ENCODE assay signal across 21 cellular contexts in genomic region chr10:72689660-72690059, GRCh38. TPM values are rescaled to one million over a fixed set of nuclear protein-coding genes. Genes with fewer than 3 reads are reported as not detected.
DNase-seq lines count a peak whose midpoint lies in the region; ATAC-seq, FAIRE-seq and TF ChIP-seq lines count a peak whose summit lies in the region.
"Had no signal": no experiment of that assay in that cellular context is flagged by ENCODE, and none has a peak within 500 bp of the region (broad histone marks: within the 10 kb centered on the region; RNA-seq: fewer than 3 reads in every experiment).

No MANE protein-coding gene starts in this region.

- H3K36me3 Mint-ChIP-seq in activated T-cell treated with anti-CD3 and anti-CD28 coated beads, Interleukin-2, amount 50 U/mL, for 4 hours (ENCODE audit: insufficient read depth) = no peaks in the 10 kb centered on the region
- peaks cover 2% of the 10 kb centered on the region for H3K36me3 Mint-ChIP-seq in CD8-positive, alpha-beta T cell

- peaks cover 33% of the 10 kb centered on the region for H3K4me1 ChIP-seq in ACC112 (ENCODE audit: control insufficient read depth, insufficient read depth, low read length, unreplicated experiment)
- H3K4me1 ChIP-seq in PC-3 (ENCODE audit: insufficient read depth, low read length) = peaks cover 42% of the 10 kb centered on the region
- H3K4me1 ChIP-seq in K562 (replicated peaks in 1 of 2; ENCODE audit: control insufficient read depth in 2 of 2, insufficient read depth in 2 of 2, low read length in 2 of 2) = peaks cover 28 to 41% of the 10 kb centered on the region in 2 experiments
- H3K4me1 ChIP-seq in psoas muscle = peaks cover 54% of the 10 kb centered on the region
- peaks cover 7% of the 10 kb centered on the region for H3K4me1 ChIP-seq in mesenchymal stem cell (ENCODE audit: control insufficient read depth, insufficient read depth, low read depth, low read length)
- H3K4me1 ChIP-seq in CD8-positive, alpha-beta T cell (ENCODE audit: insufficient read depth, low read length) = peaks cover 18% of the 10 kb centered on the region

- H3K4me2 ChIP-seq in PC-3 (ENCODE audit: low read length) = peak overlapping the region; percentile 26
- H3K4me2 ChIP-seq in K562 (ENCODE audit: insufficient read depth, low read length) = no peak overlapping the region; the same call in 1 of the 2 replicates
- no peak overlapping the region for H3K4me2 ChIP-seq in mesenchymal stem cell (ENCODE audit: low read length, poor library complexity, severe bottlenecking)

- H3K4ac ChIP-seq in mesenchymal stem cell (ENCODE audit: low read depth in 1 of 2, low read length in 2 of 2) = no peak overlapping the region

- H2AK5ac ChIP-seq in mesenchymal stem cell (ENCODE audit: low read length, severe bottlenecking) = no peak overlapping the region

- no peak for FAIRE-seq in K562 (lab: Jason Lieb, UNC)
- FAIRE-seq: GM12892, H1, HepG2, HTR-8/SVneo had no signal

- no peak overlapping the region for H3K9ac ChIP-seq in PC-3 (ENCODE audit: low read length)
- no peak overlapping the region for H3K9ac ChIP-seq in K562 (ENCODE audit: insufficient read depth in 1 of 2, low read depth in 2 of 2, low read length in 2 of 2)
- no peak overlapping the region for H3K9ac ChIP-seq in mesenchymal stem cell (ENCODE audit: low read length)

- H3K27me3 Mint-ChIP-seq in activated T-cell treated with anti-CD3 and anti-CD28 coated beads, Interleukin-2, amount 50 U/mL, for 4 hours (ENCODE audit: low read depth) = no peaks in the 10 kb centered on the region
- H3K27me3 Mint-ChIP-seq in CD8-positive, alpha-beta T cell (ENCODE audit: low read depth) = peaks cover 12% of the 10 kb centered on the region
- H3K27me3 Mint-ChIP-seq: B cell; CD4-positive, alpha-beta T cell had no signal

- H3K4me3 ChIP-seq in ACC112 (ENCODE audit: low read depth, low read length) (no peak overlapping the region), PC-3 (ENCODE audit: low read length) (no peak overlapping the region), K562 (no peak overlapping the region), psoas muscle (no peak overlapping the region), mesenchymal stem cell (ENCODE audit: insufficient read depth in 1 of 2, low read depth in 1 of 2, low read length in 2 of 2) (no peak overlapping the region)
- H3K4me3 ChIP-seq in CD8-positive, alpha-beta T cell (ENCODE audit: low read depth, low read length) = no peak overlapping the region
- H3K4me3 ChIP-seq: HAP-1 had no signal

- H3K27me3 ChIP-seq in ACC112 (ENCODE audit: insufficient read depth, low read length) = no peaks in the 10 kb centered on the region
- no peaks in the 10 kb centered on the region for H3K27me3 ChIP-seq in PC-3 (ENCODE audit: low read length)
- H3K27me3 ChIP-seq in K562 (ENCODE audit: control insufficient read depth in 2 of 2, insufficient read depth in 2 of 2, low read length in 2 of 2) = no peaks in the 10 kb centered on the region
- no peaks in the 10 kb centered on the region for H3K27me3 ChIP-seq in psoas muscle (ENCODE audit: insufficient read depth in 3 of 3, low read length in 2 of 3)
- H3K27me3 ChIP-seq in mesenchymal stem cell (ENCODE audit: control insufficient read depth in 1 of 2, insufficient read depth in 1 of 2, low read length in 2 of 2) = no peaks in the 10 kb centered on the region
- no peaks in the 10 kb centered on the region for H3K27me3 ChIP-seq in CD8-positive, alpha-beta T cell (ENCODE audit: insufficient read depth, low read length)

- no peak overlapping the region for H3K27ac Mint-ChIP-seq in CD8-positive, alpha-beta T cell
- H3K27ac Mint-ChIP-seq: B cell; CD4-positive, alpha-beta T cell had no signal

- no peaks in the 10 kb centered on the region for H3K79me1 ChIP-seq in mesenchymal stem cell (replicated peaks; ENCODE audit: low read length, poor library complexity, severe bottlenecking)

- H3K23ac ChIP-seq in mesenchymal stem cell (ENCODE audit: low read length in 2 of 2) = no peak overlapping the region

- H3K27ac ChIP-seq in ACC112 (ENCODE audit: low read depth, low read length) (no peak overlapping the region), PC-3 (ENCODE audit: low read length) (peak overlapping the region; percentile 63), K562 (ENCODE audit: extremely low read depth, low read depth, low read length) (peak overlapping the region; percentile 9; the same call in 1 of the 3 replicates), psoas muscle (peak overlapping the region; percentile 93), mesenchymal stem cell (ENCODE audit: low read length, poor library complexity, severe bottlenecking) (no peak overlapping the region)
- H3K27ac ChIP-seq in CD8-positive, alpha-beta T cell (ENCODE audit: low read depth, low read length) = no peak overlapping the region

- H3K9me3 ChIP-seq in PC-3 (ENCODE audit: low read length) = no peaks in the 10 kb centered on the region
- H3K9me3 ChIP-seq in K562 (replicated peaks; ENCODE audit: control insufficient read depth, insufficient read depth, low read depth, low read length) = no peaks in the 10 kb centered on the region
- no peaks in the 10 kb centered on the region for H3K9me3 ChIP-seq in psoas muscle
- no peaks in the 10 kb centered on the region for H3K9me3 ChIP-seq in mesenchymal stem cell (ENCODE audit: control insufficient read depth, low read length)
- H3K9me3 ChIP-seq in CD8-positive, alpha-beta T cell (ENCODE audit: low read length) = no peaks in the 10 kb centered on the region
- H3K9me3 ChIP-seq: HAP-1 had no signal

- no peak overlapping the region for H4K8ac ChIP-seq in mesenchymal stem cell (ENCODE audit: low read length)

- WGBS in K562 (ENCODE audit: insufficient coverage, low coverage, missing lambda C conversion rate) = 0% methylated on average over 1 of the region's 1 CpG
- 73 to 86% (median 80%) methylated on average over 1 of the region's 1 CpG for WGBS in psoas muscle, 3 donors
- 100% methylated on average over 1 of the region's 1 CpG for WGBS in mesenchymal stem cell

- ATAC-seq in PC-3 (no peak), K562 (no peak), psoas muscle (no peak)
- no peak for ATAC-seq in activated T-cell treated with anti-CD3 and anti-CD28 coated beads, Interleukin-2, amount 50 U/mL, for 4 hours
- no peak for ATAC-seq in CD8-positive, alpha-beta T cell
- ATAC-seq: HepG2 had no signal

- POLR2A ChIA-PET in PC-3 (lab: Charles Lee; ENCODE audit: unreplicated experiment) (interaction anchor here (0.7 kb wide), 1 partner anchor 443 kb away, joined by 3 read pairs; no protein-coding TSS in a partner anchor), K562 (lab: Yijun Ruan, JAX) (interaction anchor here (0.6 to 2.9 kb wide), 7 partner anchors 10 to 74 kb away, joined by 3 to 16 read pairs (median 4); no protein-coding TSS in a partner anchor)
- POLR2A ChIA-PET in CD8-positive, alpha-beta T cell (lab: Charles Lee) = no interaction called here

- TF ChIP-seq RAD21 in K562 (CRISPR knock-in tag; conservative IDR thresholded peaks at IDR 0.05 in 1 of 2, IDR thresholded peaks at IDR 0.05 in 1 of 2) = no peak

- in situ Hi-C loops in K562 (cut with MboI) = no loop called here

- H3K18ac ChIP-seq in mesenchymal stem cell (ENCODE audit: low read depth in 1 of 2, low read length in 2 of 2) = no peak overlapping the region

- DNase-seq in PC-3 (no peak), K562 (ENCODE audit: extremely low read depth in 1 of 4, low spot score in 3 of 4) (peak in 2 of 4 experiments; percentile 26 to 55), psoas muscle (no peak), mesenchymal stem cell (no peak), GOT3 (lab: John Stamatoyannopoulos, UW) (no peak)
- no peak for DNase-seq in activated T-cell treated with anti-CD3 and anti-CD28 coated beads, Interleukin-2, amount 50 U/mL, for 4 hours
- no peak for DNase-seq in CD8-positive, alpha-beta T cell
- DNase-seq: 8988T; C1 segment of cervical spinal cord; CD4-positive, alpha-beta T cell; COR-L47; DND-41; GDM1; HFFc6 had no signal

- H2BK15ac ChIP-seq in mesenchymal stem cell (ENCODE audit: low read depth, poor library complexity, severe bottlenecking) = no peak overlapping the region

- H3K9me3 Mint-ChIP-seq in activated T-cell treated with anti-CD3 and anti-CD28 coated beads, Interleukin-2, amount 50 U/mL, for 4 hours = no peaks in the 10 kb centered on the region
- H3K9me3 Mint-ChIP-seq in CD8-positive, alpha-beta T cell = no peaks in the 10 kb centered on the region
- H3K9me3 Mint-ChIP-seq: CD4-positive, alpha-beta T cell; HFFc6 had no signal

- peaks cover 23% of the 10 kb centered on the region for H3K79me2 ChIP-seq in ACC112 (ENCODE audit: control insufficient read depth, insufficient read depth, low read length, unreplicated experiment)
- H3K79me2 ChIP-seq in PC-3 (ENCODE audit: low read length) = peaks cover 23% of the 10 kb centered on the region
- H3K79me2 ChIP-seq in K562 (ENCODE audit: control insufficient read depth, insufficient read depth, low read length) = peaks cover 23% of the 10 kb centered on the region

- no peak overlapping the region for H2BK120ac ChIP-seq in mesenchymal stem cell (ENCODE audit: low read depth, low read length)

- CTCF ChIA-PET in PC-3 (lab: Charles Lee) (no interaction called here), K562 (lab: Yijun Ruan, JAX; ENCODE audit: low intra/inter-chr PET ratio) (no interaction called here)
- CTCF ChIA-PET in CD8-positive, alpha-beta T cell (lab: Charles Lee) = interaction anchor here (1.6 kb wide), 1 partner anchor 9 kb away, joined by 4 read pairs; no protein-coding TSS in a partner anchor

- BruUV-seq in PC-3 (replicated peaks; lab: Mats Ljungman, UMichigan) (no TSS peak), K562 (replicated peaks; lab: Mats Ljungman, UMichigan) (no TSS peak)

- H2BK5ac ChIP-seq in mesenchymal stem cell (ENCODE audit: low read depth, low read length, poor library complexity, severe bottlenecking) = no peak overlapping the region

- H3K36me3 ChIP-seq in ACC112 (ENCODE audit: insufficient read depth, low read length) = no peaks in the 10 kb centered on the region
- H3K36me3 ChIP-seq in PC-3 (ENCODE audit: low read depth, low read length) = no peaks in the 10 kb centered on the region
- H3K36me3 ChIP-seq in K562 (ENCODE audit: control insufficient read depth, insufficient read depth, low read length) = no peaks in the 10 kb centered on the region
- no peaks in the 10 kb centered on the region for H3K36me3 ChIP-seq in psoas muscle (ENCODE audit: insufficient read depth in 1 of 2, low read depth in 1 of 2)
- H3K36me3 ChIP-seq in mesenchymal stem cell (ENCODE audit: control insufficient read depth in 1 of 2, insufficient read depth in 2 of 2, low read depth in 1 of 2, low read length in 2 of 2) = no peaks in the 10 kb centered on the region
- H3K36me3 ChIP-seq in CD8-positive, alpha-beta T cell (ENCODE audit: insufficient read depth, low read length) = no peaks in the 10 kb centered on the region
- H3K36me3 ChIP-seq: HAP-1 had no signal

- intact Hi-C loops in PC-3 (cut with micrococcal nuclease) (loop anchor here (1.0 to 5.0 kb wide), 3 partner anchors 48 to 373 kb away; partner anchors contain the start of gene MICU1), K562 (cut with micrococcal nuclease) (loop anchor here (5.0 to 10.0 kb wide), 4 partner anchors 62 to 375 kb away; partner anchors contain the start of gene MICU1), psoas muscle (cut with DNase I) (loop anchor here (5.0 to 10.0 kb wide), 4 partner anchors 48 to 325 kb away; partner anchors contain the start of gene MICU1 (in 2 of the 2))
- intact Hi-C loops in CD8-positive, alpha-beta T cell (cut with DNase I, micrococcal nuclease) = loop anchor here (5.0 to 10.0 kb wide), 9 partner anchors 143 to 917 kb away; partner anchors contain the start of genes ANXA7 (in 1 of the 2), DNAJC9 (in 1 of the 2), ECD (in 1 of the 2) and FAM149B1 (in 1 of the 2)

- no peaks in the 10 kb centered on the region for H3K9me2 ChIP-seq in PC-3 (replicated peaks; ENCODE audit: low read length)

- no peak overlapping the region for H2BK12ac ChIP-seq in mesenchymal stem cell (ENCODE audit: low read length in 2 of 2)

- no peak overlapping the region for H4K91ac ChIP-seq in mesenchymal stem cell (ENCODE audit: low read length)

- no peaks in the 10 kb centered on the region for H3F3A ChIP-seq in PC-3 (ENCODE audit: low read length, unreplicated experiment)

- no peaks in the 10 kb centered on the region for H3K9me1 ChIP-seq in K562 (ENCODE audit: control insufficient read depth, insufficient read depth, low read length)

- H4K20me1 ChIP-seq in PC-3 (ENCODE audit: low read length) (peaks cover 13% of the 10 kb centered on the region), K562 (replicated peaks; ENCODE audit: control insufficient read depth, insufficient read depth, low read length) (peaks cover 7% of the 10 kb centered on the region)

- peak; percentile 79 for TF ChIP-seq EP300 in K562 (IDR thresholded peaks at IDR 0.05; ENCODE audit: low read length)

- TF ChIP-seq CTCF in PC-3 (conservative IDR thresholded peaks at IDR 0.05; ENCODE audit: low read depth, low read length) (no peak), K562 (IDR thresholded peaks at IDR 0.05 in 2 of 3, conservative IDR thresholded peaks at IDR 0.05 in 1 of 3; ENCODE audit: insufficient read depth in 2 of 3, low read depth in 1 of 3, low read length in 3 of 3) (no peak), psoas muscle (IDR thresholded peaks at IDR 0.05) (no peak)
- no peak for TF ChIP-seq CTCF in CD8-positive, alpha-beta T cell (IDR thresholded peaks at IDR 0.05)

- H2AFZ ChIP-seq in ACC112 (ENCODE audit: low read length, unreplicated experiment) (peak overlapping the region; percentile 28), PC-3 (ENCODE audit: low read length) (no peak overlapping the region), K562 (ENCODE audit: low read depth, low read length) (peak overlapping the region; percentile 35; the same call in 1 of the 2 replicates), mesenchymal stem cell (ENCODE audit: low read depth, low read length) (no peak overlapping the region)

- TF ChIP-seq POLR2A in K562 (conservative IDR thresholded peaks at IDR 0.05) = no peak

- no peak overlapping the region for H3K4me3 Mint-ChIP-seq in activated T-cell treated with anti-CD3 and anti-CD28 coated beads, Interleukin-2, amount 50 U/mL, for 4 hours
- H3K4me3 Mint-ChIP-seq in CD8-positive, alpha-beta T cell = no peak overlapping the region
- H3K4me3 Mint-ChIP-seq: HFFc6 had no signal

- no peak overlapping the region for H3K14ac ChIP-seq in mesenchymal stem cell (ENCODE audit: low read length in 2 of 2)

- peaks cover 20% of the 10 kb centered on the region for H3K4me1 Mint-ChIP-seq in activated T-cell treated with anti-CD3 and anti-CD28 coated beads, Interleukin-2, amount 50 U/mL, for 4 hours (ENCODE audit: low read depth)
- H3K4me1 Mint-ChIP-seq in CD8-positive, alpha-beta T cell (ENCODE audit: low read depth) = peaks cover 27% of the 10 kb centered on the region

RNA-seq across cellular contexts. Expression of gene MCU, which starts 2.3 kb away (rescaled TPM):
- total RNA-seq in PC-3 (2014; rRNA removed) = 16.4 and 21.5 TPM in 2 replicates
- total RNA-seq in K562 (2011; cell fraction: chromatin; rRNA removed; ENCODE audit: low replicate concordance) = 30.9 and 44.2 TPM in 2 replicates
- total RNA-seq in K562 (2011; cell fraction: nucleolus; rRNA removed) = 20.8 and 26.5 TPM in 2 replicates
- total RNA-seq in K562 (2011; cell fraction: nucleoplasm; rRNA removed) = 30.3 and 33.3 TPM in 2 replicates
- total RNA-seq in K562 (2014; rRNA removed) = 19.1 and 20.9 TPM in 2 replicates
- 20.3 and 21.2 TPM in 2 replicates for total RNA-seq in K562 (2014; rRNA removed; fragmentation: Illumina TruSeq; extraction: Trizol)
- 26.1 and 27.7 TPM in 2 replicates for total RNA-seq in K562 (2015; rRNA removed; fragmentation: Illumina TruSeq; extraction: Trizol)
- total RNA-seq in K562 (2021) = 21.3 and 23.7 TPM in 2 replicates
- polyA plus RNA-seq in K562 (2011; rRNA removed) = 85.6 and 88.8 TPM in 2 replicates
- polyA plus RNA-seq in K562 (2011; cell fraction: cytosol; rRNA removed) = 25.8 and 40.7 TPM in 2 replicates
- polyA plus RNA-seq in K562 (2011; cell fraction: nucleus; rRNA removed) = 68.2 and 86.9 TPM in 2 replicates
- polyA plus RNA-seq in K562 (2012) = 19.0 and 22.2 TPM in 2 replicates
- polyA plus RNA-seq in K562 (2014; fragmentation: Illumina TruSeq; extraction: Trizol) = 23.6 and 34.9 TPM in 2 replicates
- 10 to 100 TPM in 1 of 2 experiments, 1 to 10 TPM in 1; 8.2 to 11.1 TPM for polyA plus RNA-seq in K562 (2014; fragmentation: Nextera tagmentation; extraction: Ambion mirVana)
- 25.6 and 26.3 TPM in 2 replicates for polyA plus RNA-seq in K562 (2014; rRNA removed)
- polyA minus RNA-seq in K562 (2011; rRNA and poly(A)+ RNA removed) = 82.1 and 86.2 TPM in 2 replicates
- polyA minus RNA-seq in K562 (2011; cell fraction: cytosol; rRNA and poly(A)+ RNA removed) = 20.3 and 28.7 TPM in 2 replicates
- polyA minus RNA-seq in K562 (2011; cell fraction: nucleus; rRNA and poly(A)+ RNA removed) = 23.0 and 28.2 TPM in 2 replicates
- total RNA-seq in psoas muscle = 100 to 1,000 TPM in 1 of 4 donors, 10 to 100 TPM in 3; 66.1 to 118 (median 80.1) TPM
- 10 to 100 TPM; 32.4 to 40.5 (median 35.0) TPM for polyA plus RNA-seq in psoas muscle
- polyA plus RNA-seq in mesenchymal stem cell (2013, experiment 1 of 2) = 17.3 TPM
- polyA plus RNA-seq in mesenchymal stem cell (2013, experiment 2 of 2) = 17.6 TPM
- total RNA-seq in activated T-cell treated with anti-CD3 and anti-CD28 coated beads, Interleukin-2, amount 50 U/mL, for 4 hours = 10 to 100 TPM in 1 of 3 donors, 1 to 10 TPM in 2; 9.2 to 10.9 (median 9.7) TPM
- 1 to 10 TPM; 6.7 to 7.2 TPM for total RNA-seq in CD8-positive, alpha-beta T cell

Comparison
In these comparisons a context has a peak if more than half of its experiments do, and no peak if none do; other contexts are left out.
1. H2AFZ ChIP-seq: peak in ACC112 (single experiment) and K562 (single experiment); none in PC-3 (single experiment) and mesenchymal stem cell (single experiment).
2. H3K27ac ChIP-seq: peak in PC-3 (single experiment), K562 (single experiment) and psoas muscle (single experiment); none in ACC112 (single experiment), mesenchymal stem cell (single experiment) and CD8-positive, alpha-beta T cell (single experiment).